Comparison of ENCODE assay signal across 14 cellular contexts in genomic region chr6:158879180-158879579, GRCh38.
A peak's percentile ranks its signal among the peaks of the same experiment; 100 is the strongest.
DNase-seq lines count a peak whose midpoint lies in the region; ATAC-seq and TF ChIP-seq lines count a peak whose summit lies in the region.
"Had no signal": no experiment of that assay in that cellular context is flagged by ENCODE, and none has a peak within 500 bp of the region (broad histone marks: within the 10 kb centered on the region; RNA-seq: fewer than 3 reads in every experiment).

No MANE protein-coding gene starts in this region.

- peaks cover 11% of the 10 kb centered on the region; the same call in 1 of the 2 replicates for H3K9me3 ChIP-seq in HUES6 (ENCODE audit: control insufficient read depth, insufficient read depth, low read depth, low read length)
- H3K9me3 ChIP-seq in prostate gland: no peaks in the 10 kb centered on the region
- H3K9me3 ChIP-seq: thyroid gland had no signal

- DNase-seq in EH (ENCODE audit: low read depth) (peak; percentile 67), nephron progenitor cell (no peak), GM10248 (ENCODE audit: extremely low spot score) (no peak), prostate gland (ENCODE audit: low spot score) (no peak)
- DNase-seq in activated T-helper 1 cell treated with anti-CD3 and anti-CD28 coated beads, Interleukin-12 subunit alpha, Interleukin-12 subunit beta, Interleukin-2, Interleukin-4 antibody, amounts not matched to agents 30 ng/mL and 10 ng/mL and 1 ng/mL, durations not matched to agents 14 hours and 24 hours and 36 hours (ENCODE audit: low spot score): peak; percentile 34
- DNase-seq: NCI-H748 treated with DMSO at 0.1 percent for 48 hours, sigmoid colon, thyroid gland had no signal

- H3K36me3 ChIP-seq in HUES6 (ENCODE audit: control insufficient read depth, insufficient read depth, low read length) (no peaks in the 10 kb centered on the region), prostate gland (no peaks in the 10 kb centered on the region)
- H3K36me3 ChIP-seq: ascending aorta, sigmoid colon, thyroid gland had no signal

- ATAC-seq in GM19463 (IDR thresholded peaks at IDR 0.05; ENCODE audit: unreplicated experiment) (no peak), GM21786 (IDR thresholded peaks at IDR 0.05; ENCODE audit: unreplicated experiment) (no peak)

- H3K27ac ChIP-seq in HUES6 (ENCODE audit: low read depth, low read length) (peak overlapping the region; percentile 52; the same call in 1 of the 2 replicates), prostate gland (no peak overlapping the region)
- H3K27ac ChIP-seq: ascending aorta, sigmoid colon, thyroid gland had no signal

- POLR2A ChIA-PET in GM10248 (lab: Yijun Ruan, JAX): interaction anchor here (0.8 kb wide), 1 partner anchor 9 kb away, joined by 4 read pairs; no protein-coding TSS in a partner anchor

- peaks cover 11% of the 10 kb centered on the region for H3K4me1 ChIP-seq in HUES6 (ENCODE audit: control insufficient read depth, insufficient read depth, low read length)
- no peaks in the 10 kb centered on the region for H3K4me1 ChIP-seq in prostate gland (replicated peaks)
- H3K4me1 ChIP-seq: ascending aorta, sigmoid colon, thyroid gland had no signal

- peaks cover 12% of the 10 kb centered on the region for H3K4me1 Mint-ChIP-seq in activated T-helper 1 cell treated with anti-CD3 and anti-CD28 coated beads, Interleukin-12 subunit alpha, Interleukin-12 subunit beta, Interleukin-2, Interleukin-4 antibody, amounts not matched to agents 30 ng/mL and 10 ng/mL and 1 ng/mL, durations not matched to agents 14 hours and 24 hours and 36 hours (ENCODE audit: low read depth)
- peaks cover 4% of the 10 kb centered on the region for H3K4me1 Mint-ChIP-seq in nephron progenitor cell

- H3K9ac ChIP-seq in HUES6 (ENCODE audit: low read length): no peak overlapping the region

- H3K4me3 ChIP-seq in HUES6 (ENCODE audit: low read depth, low read length) (no peak overlapping the region), prostate gland (no peak overlapping the region)
- H3K4me3 ChIP-seq: ascending aorta, sigmoid colon, thyroid gland had no signal

- TF ChIP-seq CTCF in nephron progenitor cell (IDR thresholded peaks at IDR 0.05) (no peak), GM10248 (IDR thresholded peaks at IDR 0.05; ENCODE audit: control extremely low read depth, extremely low read depth, low read depth, missing control alignments) (no peak), prostate gland (IDR thresholded peaks at IDR 0.05) (no peak)

- intact Hi-C loops in activated T-helper 1 cell treated with anti-CD3 and anti-CD28 coated beads, Interleukin-12 subunit alpha, Interleukin-12 subunit beta, Interleukin-2, Interleukin-4 antibody, amounts not matched to agents 30 ng/mL and 10 ng/mL and 1 ng/mL, durations not matched to agents 14 hours and 24 hours and 36 hours (cut with micrococcal nuclease): loop anchor here (1.0 kb wide), 2 partner anchors 9 to 26 kb away; no protein-coding TSS in a partner anchor
- intact Hi-C loops in prostate gland (cut with DNase I): no loop called here

- CTCF ChIA-PET in GM10248 (lab: Yijun Ruan, JAX): interaction anchor here (1.0 to 1.1 kb wide), 2 partner anchors 16 to 79 kb away, joined by 3 to 4 read pairs; no protein-coding TSS in a partner anchor

- H3K36me3 Mint-ChIP-seq in activated T-helper 1 cell treated with anti-CD3 and anti-CD28 coated beads, Interleukin-12 subunit alpha, Interleukin-12 subunit beta, Interleukin-2, Interleukin-4 antibody, amounts not matched to agents 30 ng/mL and 10 ng/mL and 1 ng/mL, durations not matched to agents 14 hours and 24 hours and 36 hours (ENCODE audit: low read depth): peaks cover 1% of the 10 kb centered on the region
- H3K36me3 Mint-ChIP-seq in nephron progenitor cell (ENCODE audit: low read depth): peaks cover 5% of the 10 kb centered on the region

- peaks cover 6% of the 10 kb centered on the region for H3K9me3 Mint-ChIP-seq in activated T-helper 1 cell treated with anti-CD3 and anti-CD28 coated beads, Interleukin-12 subunit alpha, Interleukin-12 subunit beta, Interleukin-2, Interleukin-4 antibody, amounts not matched to agents 30 ng/mL and 10 ng/mL and 1 ng/mL, durations not matched to agents 14 hours and 24 hours and 36 hours
- H3K9me3 Mint-ChIP-seq in nephron progenitor cell: peaks cover 22% of the 10 kb centered on the region

- H3K27ac Mint-ChIP-seq in activated T-helper 1 cell treated with anti-CD3 and anti-CD28 coated beads, Interleukin-12 subunit alpha, Interleukin-12 subunit beta, Interleukin-2, Interleukin-4 antibody, amounts not matched to agents 30 ng/mL and 10 ng/mL and 1 ng/mL, durations not matched to agents 14 hours and 24 hours and 36 hours: no peak overlapping the region
- H3K27ac Mint-ChIP-seq in nephron progenitor cell: peak overlapping the region; percentile 65
- H3K27ac Mint-ChIP-seq: T-helper 1 cell treated with Interleukin-12 subunit alpha and Interleukin-12 subunit beta and Interleukin-4 antibody, amounts not matched to agents 30 μg/mL and 1 μg/mL, for 36 hours had no signal

- peaks cover 1% of the 10 kb centered on the region for H3K27me3 Mint-ChIP-seq in activated T-helper 1 cell treated with anti-CD3 and anti-CD28 coated beads, Interleukin-12 subunit alpha, Interleukin-12 subunit beta, Interleukin-2, Interleukin-4 antibody, amounts not matched to agents 30 ng/mL and 10 ng/mL and 1 ng/mL, durations not matched to agents 14 hours and 24 hours and 36 hours (ENCODE audit: insufficient read depth)
- no peaks in the 10 kb centered on the region for H3K27me3 Mint-ChIP-seq in nephron progenitor cell (ENCODE audit: low read depth, poor library complexity)

- 84% methylated on average over 5 of the region's 5 CpGs for WGBS in prostate gland

- no peak overlapping the region for H3K4me3 Mint-ChIP-seq in activated T-helper 1 cell treated with anti-CD3 and anti-CD28 coated beads, Interleukin-12 subunit alpha, Interleukin-12 subunit beta, Interleukin-2, Interleukin-4 antibody, amounts not matched to agents 30 ng/mL and 10 ng/mL and 1 ng/mL, durations not matched to agents 14 hours and 24 hours and 36 hours
- H3K4me3 Mint-ChIP-seq in nephron progenitor cell: no peak overlapping the region
- H3K4me3 Mint-ChIP-seq: CD4-positive, CD25-positive, alpha-beta regulatory T cell; T-helper 1 cell treated with Interleukin-12 subunit alpha and Interleukin-12 subunit beta and Interleukin-4 antibody, amounts not matched to agents 30 μg/mL and 1 μg/mL, for 36 hours had no signal

- no peaks in the 10 kb centered on the region for H3K27me3 ChIP-seq in HUES6 (ENCODE audit: control insufficient read depth, insufficient read depth, low read length)
- H3K27me3 ChIP-seq in prostate gland (replicated peaks; ENCODE audit: insufficient read depth): no peaks in the 10 kb centered on the region
- H3K27me3 ChIP-seq: ascending aorta, sigmoid colon, thyroid gland had no signal

- TF ChIP-seq POLR2A in prostate gland (IDR thresholded peaks at IDR 0.05): no peak

Comparison
In these comparisons a context has a peak if more than half of its experiments do, and no peak if none do; other contexts are left out.
1. DNase-seq: peak in EH (single experiment) and activated T-helper 1 cell treated with anti-CD3 and anti-CD28 coated beads, Interleukin-12 subunit alpha, Interleukin-12 subunit beta, Interleukin-2, Interleukin-4 antibody, amounts not matched to agents 30 ng/mL and 10 ng/mL and 1 ng/mL, durations not matched to agents 14 hours and 24 hours and 36 hours (single experiment); none in nephron progenitor cell (single experiment), GM10248 (single experiment) and prostate gland (single experiment).